12 cellular contexts compared by ENCODE assay signal in the genomic region with DNA sequence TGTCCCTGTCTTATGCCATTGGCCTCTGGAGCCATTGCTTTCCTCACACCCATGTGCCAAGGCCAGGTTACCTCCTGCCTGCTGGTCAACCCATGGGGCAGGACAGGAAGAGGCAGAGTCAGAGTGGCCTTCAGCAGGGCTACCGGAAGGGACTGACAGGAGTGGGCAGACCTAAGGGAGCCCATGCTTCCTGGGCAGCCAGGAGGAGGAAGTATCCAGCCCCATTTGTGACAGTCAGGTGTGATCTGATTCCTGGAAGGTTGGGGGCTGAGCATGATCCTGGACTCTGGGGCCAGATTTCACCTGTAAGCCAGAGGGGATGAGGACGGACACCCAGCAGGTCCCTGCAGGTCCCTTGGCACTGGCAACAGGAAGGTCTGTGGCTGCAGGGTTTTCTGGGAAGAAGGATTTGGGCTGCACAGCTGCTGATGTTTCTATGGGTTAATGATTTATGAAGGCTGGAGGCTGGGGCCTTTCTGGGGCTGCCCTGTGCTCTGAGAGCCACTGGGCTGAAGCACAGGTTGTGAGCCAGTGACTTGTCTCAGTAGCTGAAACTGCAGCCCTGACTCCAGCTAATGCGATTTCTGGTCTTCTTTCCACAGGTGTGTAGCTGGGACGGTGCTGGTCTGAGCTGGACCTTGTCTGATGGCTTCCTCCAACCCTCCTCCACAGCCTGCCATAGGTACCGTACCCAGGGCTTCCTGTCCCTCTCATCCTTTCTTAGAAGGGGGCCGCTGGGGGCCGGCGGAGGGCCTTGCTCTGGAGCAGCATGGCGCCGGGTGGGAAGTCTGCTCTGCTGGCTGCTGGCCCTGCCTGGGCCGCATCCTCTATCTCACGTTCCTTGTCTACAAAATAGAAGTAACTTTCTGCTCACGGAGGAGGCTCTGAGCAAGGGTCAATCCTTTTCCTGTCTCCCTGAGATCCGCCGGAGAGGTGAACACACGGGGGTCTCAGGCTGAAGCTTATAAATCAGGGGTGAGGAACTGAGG. TPM values are rescaled to one million over a fixed set of nuclear protein-coding genes. Genes with fewer than 3 reads are reported as not detected.
DNase-seq lines count a peak whose midpoint lies in the region; ATAC-seq and TF ChIP-seq lines count a peak whose summit lies in the region.
"Had no signal": no experiment of that assay in that cellular context is flagged by ENCODE, and none has a peak within 500 bp of the region (broad histone marks: within the 10 kb centered on the region; RNA-seq: fewer than 3 reads in every experiment).

No MANE protein-coding gene starts in this region.

- H3K27me3 ChIP-seq in liver (ENCODE audit: control insufficient read depth in 4 of 4, insufficient read depth in 4 of 4, low read length in 3 of 4) (no peaks in the 10 kb centered on the region), stomach smooth muscle (ENCODE audit: control insufficient read depth in 1 of 2, insufficient read depth in 2 of 2, low read length in 2 of 2) (no peaks in the 10 kb centered on the region)
- H3K27me3 ChIP-seq: testis had no signal

- intact Hi-C loops in activated T-helper 2 cell treated with anti-CD3 and anti-CD28 coated beads, Interferon-gamma antibody, Interleukin-2, Interleukin-4, amounts not matched to agents 10 μg/mL and 5 μg/mL and 100 μg/mL, durations not matched to agents 14 hours and 24 hours and 36 hours (cut with micrococcal nuclease): no loop called here

- no peaks in the 10 kb centered on the region for H3K9me3 ChIP-seq in HEK293 (ENCODE audit: control insufficient read depth, insufficient read depth, low read depth, low read length)
- H3K9me3 ChIP-seq in liver (ENCODE audit: control insufficient read depth in 4 of 4, low read length in 3 of 4): no peaks in the 10 kb centered on the region
- no peaks in the 10 kb centered on the region for H3K9me3 ChIP-seq in stomach smooth muscle (ENCODE audit: control insufficient read depth in 2 of 2, low read length in 2 of 2)
- H3K9me3 ChIP-seq: testis had no signal

- peak overlapping the region; percentile 90 for H3K27ac Mint-ChIP-seq in WTC11
- H3K27ac Mint-ChIP-seq in stimulated activated memory B cell treated with anti-CD40 and anti-IgM and Interleukin-4, amounts not matched to agents 10 μg/mL and 1 μg/mL and 100 μg/mL, for 72 hours: no peak overlapping the region
- H3K27ac Mint-ChIP-seq in activated T-helper 2 cell treated with anti-CD3 and anti-CD28 coated beads, Interferon-gamma antibody, Interleukin-2, Interleukin-4, amounts not matched to agents 10 μg/mL and 5 μg/mL and 100 μg/mL, durations not matched to agents 14 hours and 24 hours and 36 hours: no peak overlapping the region
- H3K27ac Mint-ChIP-seq: effector memory CD8-positive, alpha-beta T cell had no signal

- H3K36me3 ChIP-seq in HEK293 (ENCODE audit: control insufficient read depth in 2 of 2, insufficient read depth in 1 of 2, low read length in 2 of 2) (no peaks in the 10 kb centered on the region), liver (ENCODE audit: control insufficient read depth in 4 of 4, insufficient read depth in 3 of 4, low read depth in 1 of 4, low read length in 3 of 4) (peaks cover 0 to 9% (median 5%) of the 10 kb centered on the region in 4 donors), stomach smooth muscle (ENCODE audit: control insufficient read depth in 2 of 2, insufficient read depth in 2 of 2, low read length in 2 of 2) (peaks cover 0 to 6% of the 10 kb centered on the region in 2 donors)

- CTCF ChIA-PET in HEK293 (lab: Yijun Ruan, JAX) (interaction anchor here (1.3 kb wide), 1 partner anchor 26 kb away, joined by 5 read pairs; no protein-coding TSS in a partner anchor), WTC11 (lab: Charles Lee) (interaction anchor here (0.7 to 2.6 kb wide), 3 partner anchors 26 to 149 kb away, joined by 3 to 13 read pairs (median 6); no protein-coding TSS in a partner anchor)

- TF ChIP-seq RAD21 in liver (IDR thresholded peaks at IDR 0.05): peak; percentile 48 to 57

- H3K4me3 ChIP-seq in HEK293 (ENCODE audit: low read depth, low read length) (no peak overlapping the region), liver (ENCODE audit: low read depth in 1 of 3, low read length in 3 of 3) (peak overlapping the region; percentile 68 to 86 (median 82)), stomach smooth muscle (ENCODE audit: low read length in 2 of 2) (no peak overlapping the region)
- H3K4me3 ChIP-seq: testis had no signal

- H3K4me1 ChIP-seq in HEK293 (ENCODE audit: control insufficient read depth, insufficient read depth, low read length) (no peaks in the 10 kb centered on the region), liver (ENCODE audit: control insufficient read depth in 4 of 4, insufficient read depth in 4 of 4, low read length in 3 of 4) (peaks cover 23 to 67% (median 55%) of the 10 kb centered on the region in 4 donors), stomach smooth muscle (ENCODE audit: control insufficient read depth, insufficient read depth, low read length) (peaks cover 25% of the 10 kb centered on the region)

- H3K9me3 Mint-ChIP-seq in WTC11: no peaks in the 10 kb centered on the region
- H3K9me3 Mint-ChIP-seq in stimulated activated memory B cell treated with anti-CD40 and anti-IgM and Interleukin-4, amounts not matched to agents 10 μg/mL and 1 μg/mL and 100 μg/mL, for 72 hours: no peaks in the 10 kb centered on the region
- H3K9me3 Mint-ChIP-seq in activated T-helper 2 cell treated with anti-CD3 and anti-CD28 coated beads, Interferon-gamma antibody, Interleukin-2, Interleukin-4, amounts not matched to agents 10 μg/mL and 5 μg/mL and 100 μg/mL, durations not matched to agents 14 hours and 24 hours and 36 hours: no peaks in the 10 kb centered on the region
- H3K9me3 Mint-ChIP-seq: effector memory CD8-positive, alpha-beta T cell had no signal

- ATAC-seq in WTC11 (no peak), HG02798 (IDR thresholded peaks at IDR 0.05; ENCODE audit: poor library complexity, unreplicated experiment) (no peak)
- ATAC-seq in stimulated activated memory B cell treated with anti-CD40 and anti-IgM and Interleukin-4, amounts not matched to agents 10 μg/mL and 1 μg/mL and 100 μg/mL, for 72 hours: no peak
- ATAC-seq: effector memory CD8-positive, alpha-beta T cell; sciatic nerve had no signal

- no peak for TF ChIP-seq CTCF in HEK293 (tag by site-specific recombination; IDR thresholded peaks at IDR 0.05)
- no peak for TF ChIP-seq CTCF in WTC11 (IDR thresholded peaks at IDR 0.05)
- TF ChIP-seq CTCF in liver (IDR thresholded peaks at IDR 0.05; ENCODE audit: low read depth, low read length, missing input control): no peak

- peaks cover 63% of the 10 kb centered on the region for H3K4me1 Mint-ChIP-seq in WTC11
- peaks cover 7% of the 10 kb centered on the region for H3K4me1 Mint-ChIP-seq in stimulated activated memory B cell treated with anti-CD40 and anti-IgM and Interleukin-4, amounts not matched to agents 10 μg/mL and 1 μg/mL and 100 μg/mL, for 72 hours
- H3K4me1 Mint-ChIP-seq in activated T-helper 2 cell treated with anti-CD3 and anti-CD28 coated beads, Interferon-gamma antibody, Interleukin-2, Interleukin-4, amounts not matched to agents 10 μg/mL and 5 μg/mL and 100 μg/mL, durations not matched to agents 14 hours and 24 hours and 36 hours (ENCODE audit: low read depth): peaks cover 2% of the 10 kb centered on the region

- H3K27me3 Mint-ChIP-seq in WTC11 (ENCODE audit: low read depth): no peaks in the 10 kb centered on the region
- peaks cover 13% of the 10 kb centered on the region for H3K27me3 Mint-ChIP-seq in stimulated activated memory B cell treated with anti-CD40 and anti-IgM and Interleukin-4, amounts not matched to agents 10 μg/mL and 1 μg/mL and 100 μg/mL, for 72 hours
- no peaks in the 10 kb centered on the region for H3K27me3 Mint-ChIP-seq in activated T-helper 2 cell treated with anti-CD3 and anti-CD28 coated beads, Interferon-gamma antibody, Interleukin-2, Interleukin-4, amounts not matched to agents 10 μg/mL and 5 μg/mL and 100 μg/mL, durations not matched to agents 14 hours and 24 hours and 36 hours (ENCODE audit: low read depth)

- H3K9ac ChIP-seq in liver (ENCODE audit: low read depth in 1 of 2, low read length in 2 of 2) (peak overlapping the region; percentile 94), stomach smooth muscle (ENCODE audit: low read length in 2 of 2) (peak overlapping the region in 1 of 2 donors; percentile 21)

- POLR2A ChIA-PET in HEK293 (lab: Yijun Ruan, JAX): no interaction called here
- POLR2A ChIA-PET in WTC11 (lab: Charles Lee): no interaction called here

- DNase-seq in WTC11 (ENCODE audit: low spot score): no peak
- no peak for DNase-seq in activated T-helper 2 cell treated with anti-CD3 and anti-CD28 coated beads, Interferon-gamma antibody, Interleukin-2, Interleukin-4, amounts not matched to agents 10 μg/mL and 5 μg/mL and 100 μg/mL, durations not matched to agents 14 hours and 24 hours and 36 hours (ENCODE audit: low spot score)
- DNase-seq in NCI-H187 (lab: John Stamatoyannopoulos, UW): no peak
- DNase-seq: amygdala; effector memory CD8-positive, alpha-beta T cell; testis had no signal

- 25% methylated on average over 16 of the region's 16 CpGs for WGBS in liver

- H3K36me3 Mint-ChIP-seq in WTC11: no peaks in the 10 kb centered on the region; the same call in 1 of the 2 replicates
- H3K36me3 Mint-ChIP-seq in stimulated activated memory B cell treated with anti-CD40 and anti-IgM and Interleukin-4, amounts not matched to agents 10 μg/mL and 1 μg/mL and 100 μg/mL, for 72 hours: no peaks in the 10 kb centered on the region
- H3K36me3 Mint-ChIP-seq in activated T-helper 2 cell treated with anti-CD3 and anti-CD28 coated beads, Interferon-gamma antibody, Interleukin-2, Interleukin-4, amounts not matched to agents 10 μg/mL and 5 μg/mL and 100 μg/mL, durations not matched to agents 14 hours and 24 hours and 36 hours (ENCODE audit: low read depth): no peaks in the 10 kb centered on the region

- no peak overlapping the region for H3K27ac ChIP-seq in HEK293 (ENCODE audit: extremely low read depth, low read depth, low read length)
- peak overlapping the region; percentile 86 to 92 for H3K27ac ChIP-seq in liver (ENCODE audit: low read depth in 1 of 2, low read length in 2 of 2)
- H3K27ac ChIP-seq in stomach smooth muscle (ENCODE audit: low read length): peak overlapping the region; percentile 37
- H3K27ac ChIP-seq: testis had no signal

- no peak overlapping the region for H3K4me3 Mint-ChIP-seq in WTC11
- no peak overlapping the region for H3K4me3 Mint-ChIP-seq in stimulated activated memory B cell treated with anti-CD40 and anti-IgM and Interleukin-4, amounts not matched to agents 10 μg/mL and 1 μg/mL and 100 μg/mL, for 72 hours
- H3K4me3 Mint-ChIP-seq in activated T-helper 2 cell treated with anti-CD3 and anti-CD28 coated beads, Interferon-gamma antibody, Interleukin-2, Interleukin-4, amounts not matched to agents 10 μg/mL and 5 μg/mL and 100 μg/mL, durations not matched to agents 14 hours and 24 hours and 36 hours (ENCODE audit: low read depth): no peak overlapping the region
- H3K4me3 Mint-ChIP-seq: effector memory CD8-positive, alpha-beta T cell had no signal

TF ChIP-seq in liver, 16 proteins besides CTCF, POLR2A, EP300 and RAD21 (continues in another document):
- TF ChIP-seq EGR1 (IDR thresholded peaks at IDR 0.05; ENCODE audit: low read depth in 2 of 2): peak in 1 of 2 donors; percentile 86

RNA-seq across cellular contexts. Expression of gene ARHGEF10L, which starts 40.7 kb away (rescaled TPM):
- total RNA-seq in WTC11 (2021) (32.4 to 34.6 TPM (median 34.4 TPM) in 3 replicates), liver (100 to 1,000 TPM in 1 of 2 donors, 10 to 100 TPM in 1; 26.3 to 169 TPM)
- 10 to 100 TPM; 54.0 to 60.9 TPM for polyA plus RNA-seq in liver
- total RNA-seq in activated T-helper 2 cell treated with anti-CD3 and anti-CD28 coated beads, Interferon-gamma antibody, Interleukin-2, Interleukin-4, amounts not matched to agents 10 μg/mL and 5 μg/mL and 100 μg/mL, durations not matched to agents 14 hours and 24 hours and 36 hours: 0.05 TPM in 1 of 2 replicates, not detected in the other

Comparison
In these comparisons a context has a peak if more than half of its experiments do, and no peak if none do; other contexts are left out.
1. H3K4me3 ChIP-seq: peak in liver (3 of 3); none in HEK293 (single experiment) and stomach smooth muscle (0 of 2).
2. RNA of gene ARHGEF10L, which starts 40.7 kb away (total RNA-seq): 26.3 to 169 TPM in liver and 32.4 to 34.6 TPM in WTC11; 0.05 TPM in activated T-helper 2 cell treated with anti-CD3 and anti-CD28 coated beads, Interferon-gamma antibody, Interleukin-2, Interleukin-4, amounts not matched to agents 10 μg/mL and 5 μg/mL and 100 μg/mL, durations not matched to agents 14 hours and 24 hours and 36 hours; every median in the first group is over 10 times any median in the second.